Comparison of ENCODE assay signal across 18 cellular contexts in genomic region chr11:131392528-131393255, GRCh38. TPM values are rescaled to one million over a fixed set of nuclear protein-coding genes. Genes with fewer than 3 reads are reported as not detected.
DNase-seq lines count a peak whose midpoint lies in the region; ATAC-seq, FAIRE-seq and TF ChIP-seq lines count a peak whose summit lies in the region.
"Had no signal": no experiment of that assay in that cellular context is flagged by ENCODE, and none has a peak within 500 bp of the region (broad histone marks: within the 10 kb centered on the region; RNA-seq: fewer than 3 reads in every experiment).

No MANE protein-coding gene starts in this region.

- H4K20me1 ChIP-seq in GM23338 (replicated peaks; ENCODE audit: insufficient read depth) (0 out of 2 replicates have a peak, but pooled peaks cover 3% of the 10 kb centered on the region), K562 (replicated peaks; ENCODE audit: control insufficient read depth, insufficient read depth, low read length) (no peaks in the 10 kb centered on the region)

- no TSS peak for BruUV-seq in K562 (replicated peaks; lab: Mats Ljungman, UMichigan)

- H3K79me2 ChIP-seq in GM23338 (replicated peaks; ENCODE audit: insufficient read depth) (no peaks in the 10 kb centered on the region), K562 (ENCODE audit: control insufficient read depth, insufficient read depth, low read length) (no peaks in the 10 kb centered on the region)
- H3K79me2 ChIP-seq: parathyroid adenoma had no signal

- H3K9me2 ChIP-seq in GM23338 (ENCODE audit: insufficient read depth) = no peaks in the 10 kb centered on the region

- H3K4me1 ChIP-seq in GM23338 (ENCODE audit: insufficient read depth) (peaks cover 10% of the 10 kb centered on the region; the same call in 1 of the 2 replicates), K562 (replicated peaks in 1 of 2; ENCODE audit: control insufficient read depth in 2 of 2, insufficient read depth in 2 of 2, low read length in 2 of 2) (no peaks in the 10 kb centered on the region)
- H3K4me1 ChIP-seq: adrenal gland, parathyroid adenoma, stomach had no signal

- no peaks in the 10 kb centered on the region for H3K9me3 ChIP-seq in K562 (replicated peaks; ENCODE audit: control insufficient read depth, insufficient read depth, low read depth, low read length)
- H3K9me3 ChIP-seq: adrenal gland, stomach had no signal

- no peak overlapping the region for H3K9ac ChIP-seq in K562 (ENCODE audit: insufficient read depth in 1 of 2, low read depth in 2 of 2, low read length in 2 of 2)
- H3K9ac ChIP-seq: parathyroid adenoma had no signal

- H3K27me3 ChIP-seq in GM23338 (ENCODE audit: insufficient read depth) = no peaks in the 10 kb centered on the region
- H3K27me3 ChIP-seq in K562 (ENCODE audit: control insufficient read depth in 2 of 2, insufficient read depth in 2 of 2, low read length in 2 of 2) = no peaks in the 10 kb centered on the region
- H3K27me3 ChIP-seq: adrenal gland had no signal

- H3K27ac Mint-ChIP-seq in GM23338 = no peak overlapping the region
- H3K27ac Mint-ChIP-seq: activated CD8-positive, alpha-beta memory T cell treated with anti-CD3 and anti-CD28 coated beads, Interleukin-2, amount 10 ng/mL, durations not matched to agents 7 days and 5 days; memory B cell had no signal

- TF ChIP-seq RAD21 in K562 (CRISPR knock-in tag; conservative IDR thresholded peaks at IDR 0.05 in 1 of 2, IDR thresholded peaks at IDR 0.05 in 1 of 2) = no peak

- H3K27me3 Mint-ChIP-seq in GM23338 (ENCODE audit: insufficient read depth, low read depth, poor library complexity) = peaks cover 11% of the 10 kb centered on the region
- H3K27me3 Mint-ChIP-seq: activated CD8-positive, alpha-beta memory T cell treated with anti-CD3 and anti-CD28 coated beads, Interleukin-2, amount 10 ng/mL, durations not matched to agents 7 days and 5 days; memory B cell had no signal

- no peaks in the 10 kb centered on the region for H3F3A ChIP-seq in GM23338 (replicated peaks; ENCODE audit: low read depth)

- no peak overlapping the region for H3K4me3 Mint-ChIP-seq in GM23338
- H3K4me3 Mint-ChIP-seq: activated CD8-positive, alpha-beta memory T cell treated with anti-CD3 and anti-CD28 coated beads, Interleukin-2, amount 10 ng/mL, durations not matched to agents 7 days and 5 days; memory B cell had no signal

- intact Hi-C loops in K562 (cut with micrococcal nuclease) = no loop called here

- H3K9me1 ChIP-seq in K562 (ENCODE audit: control insufficient read depth, insufficient read depth, low read length) = no peaks in the 10 kb centered on the region

- H3K4me3 ChIP-seq in GM23338 = no peak overlapping the region
- H3K4me3 ChIP-seq in K562 = no peak overlapping the region
- H3K4me3 ChIP-seq: adrenal gland, stomach had no signal

- no peak overlapping the region for H3K27ac ChIP-seq in GM23338 (ENCODE audit: low read depth)
- no peak overlapping the region for H3K27ac ChIP-seq in K562 (ENCODE audit: extremely low read depth, low read depth, low read length)
- H3K27ac ChIP-seq: adrenal gland, parathyroid adenoma, stomach had no signal

- TF ChIP-seq EP300 in K562 (IDR thresholded peaks at IDR 0.05; ENCODE audit: low read length) = no peak

- 1% methylated on average over 8 of the region's 8 CpGs for whole genome bisulfite sequencing in K562 (ENCODE audit: insufficient coverage, low coverage, missing lambda C conversion rate)

- 0 out of 3 replicates have a peak, but pooled peaks cover 3% of the 10 kb centered on the region for H3K36me3 Mint-ChIP-seq in GM23338 (ENCODE audit: low read depth)
- H3K36me3 Mint-ChIP-seq: activated CD8-positive, alpha-beta memory T cell treated with anti-CD3 and anti-CD28 coated beads, Interleukin-2, amount 10 ng/mL, durations not matched to agents 7 days and 5 days; memory B cell had no signal

- POLR2A ChIA-PET in K562 (lab: Yijun Ruan, JAX) = no interaction called here

- H3K4me2 ChIP-seq in GM23338 (no peak overlapping the region), K562 (ENCODE audit: insufficient read depth, low read length) (no peak overlapping the region)

- peak; percentile 78 for DNase-seq in GM23338 (ENCODE audit: low spot score)
- DNase-seq in NCI-H524 (lab: John Stamatoyannopoulos, UW) = peak; percentile 72 to 77
- peak in 1 of 4 experiments; percentile 2 for DNase-seq in K562 (ENCODE audit: extremely low read depth in 1 of 4, low spot score in 3 of 4)
- DNase-seq in myocyte (ENCODE audit: low read depth) = peak; percentile 28
- no peak for DNase-seq in omental fat pad (ENCODE audit: low spot score)
- DNase-seq in SHP77 treated with DMSO at 0.1 percent for 48 hours (lab: John Stamatoyannopoulos, UW) = no peak
- DNase-seq: activated CD8-positive, alpha-beta memory T cell treated with anti-CD3 and anti-CD28 coated beads, Interleukin-2, amount 10 ng/mL, durations not matched to agents 7 days and 5 days; adrenal gland; Calu3; glutamatergic neuron; NCI-H1105; stimulated activated CD4-positive, alpha-beta T cell treated with anti-CD3 and anti-CD28 coated beads, Interleukin-4, amount 100 ng/mL, for 24 hours; stomach; T1000 had no signal

- CTCF ChIA-PET in K562 (lab: Yijun Ruan, JAX; ENCODE audit: low intra/inter-chr PET ratio) = no interaction called here

- H2AFZ ChIP-seq in GM23338 = no peak overlapping the region
- no peak overlapping the region for H2AFZ ChIP-seq in K562 (ENCODE audit: low read depth, low read length)
- H2AFZ ChIP-seq: parathyroid adenoma had no signal

- TF ChIP-seq CTCF in GM23338 (conservative IDR thresholded peaks at IDR 0.05; ENCODE audit: low read depth in 2 of 2) (peak; percentile 39 to 71), K562 (IDR thresholded peaks at IDR 0.05 in 2 of 3, conservative IDR thresholded peaks at IDR 0.05 in 1 of 3; ENCODE audit: insufficient read depth in 2 of 3, low read depth in 1 of 3, low read length in 3 of 3) (no peak), omental fat pad (IDR thresholded peaks at IDR 0.05) (no peak)

- in situ Hi-C loops in K562 (cut with MboI) = no loop called here

- FAIRE-seq in K562 (lab: Jason Lieb, UNC) = no peak

- H3K36me3 ChIP-seq in GM23338 (ENCODE audit: insufficient read depth) (no peaks in the 10 kb centered on the region), K562 (ENCODE audit: control insufficient read depth, insufficient read depth, low read length) (no peaks in the 10 kb centered on the region)
- H3K36me3 ChIP-seq: adrenal gland, stomach had no signal

- TF ChIP-seq POLR2A in K562 (conservative IDR thresholded peaks at IDR 0.05) = no peak

- no peaks in the 10 kb centered on the region for H3K9me3 Mint-ChIP-seq in GM23338

- H3K4me1 Mint-ChIP-seq in GM23338 = peaks cover 21% of the 10 kb centered on the region
- H3K4me1 Mint-ChIP-seq: activated CD8-positive, alpha-beta memory T cell treated with anti-CD3 and anti-CD28 coated beads, Interleukin-2, amount 10 ng/mL, durations not matched to agents 7 days and 5 days; memory B cell had no signal

- ATAC-seq in GM23338 (peak; percentile 97), K562 (peak; percentile 54; the same call in 1 of the 3 replicates), omental fat pad (ENCODE audit: low FRiP score) (no peak), esophagus mucosa (no peak), GM19035 (IDR thresholded peaks at IDR 0.05; ENCODE audit: unreplicated experiment) (no peak)
- ATAC-seq: activated CD8-positive, alpha-beta memory T cell treated with anti-CD3 and anti-CD28 coated beads, Interleukin-2, amount 10 ng/mL, durations not matched to agents 7 days and 5 days had no signal

TF ChIP-seq in GM23338, 12 proteins besides CTCF, POLR2A, EP300 and RAD21 (continues in another document):
- TF ChIP-seq ETS1 (IDR thresholded peaks at IDR 0.05) = no peak

TF ChIP-seq in K562, 482 proteins besides CTCF, POLR2A, EP300 and RAD21 (continues in another document):
- TF ChIP-seq ZNF717 (CRISPR knock-in tag; IDR thresholded peaks at IDR 0.05) = no peak
- TF ChIP-seq PTTG1 (tag; IDR thresholded peaks at IDR 0.05; ENCODE audit: low read depth) = no peak
- TF ChIP-seq PPARD (CRISPR knock-in tag; IDR thresholded peaks at IDR 0.05) = no peak

RNA-seq across cellular contexts. Expression of gene NTM, which starts 22.3 kb away (rescaled TPM):
- total RNA-seq in GM23338 (2014; rRNA removed; shearing (Covaris generic)) = 5.3 and 14.6 TPM in 2 replicates
- polyA plus RNA-seq in GM23338 (2016; fragmentation: Nextera tagmentation; extraction: Ambion mirVana) (10.6 and 12.3 TPM in 2 replicates), K562 (2011; rRNA removed) (not detected in 2 replicates), K562 (2014; fragmentation: Illumina TruSeq; extraction: Trizol) (not detected in 2 replicates), K562 (2014; fragmentation: Nextera tagmentation; extraction: Ambion mirVana) (not detected), K562 (2014; rRNA removed) (not detected in 2 replicates)
- not detected in 2 replicates for total RNA-seq in K562 (2011; cell fraction: chromatin; rRNA removed; ENCODE audit: low replicate concordance)
- not detected in 2 replicates for total RNA-seq in K562 (2011; cell fraction: nucleolus; rRNA removed)
- not detected in 2 replicates for total RNA-seq in K562 (2011; cell fraction: nucleoplasm; rRNA removed)
- total RNA-seq in K562 (2014; rRNA removed) (not detected in 2 replicates), K562 (2014; rRNA removed; fragmentation: Illumina TruSeq; extraction: Trizol) (not detected in 2 replicates), K562 (2015; rRNA removed; fragmentation: Illumina TruSeq; extraction: Trizol) (not detected in 2 replicates), K562 (2021) (not detected in 2 replicates), myocyte (41.5 and 49.2 TPM in 2 replicates), omental fat pad (1 to 10 TPM in 3 of 4 donors, under 1 TPM in 1; 0.56 to 5.5 (median 2.4) TPM), esophagus mucosa (0.92 TPM)
- not detected in 2 replicates for polyA plus RNA-seq in K562 (2011; cell fraction: cytosol; rRNA removed)
- not detected in 2 replicates for polyA plus RNA-seq in K562 (2011; cell fraction: nucleus; rRNA removed)
- not detected in 2 replicates for polyA plus RNA-seq in K562 (2012)
- polyA minus RNA-seq in K562 (2011; rRNA and poly(A)+ RNA removed) = not detected in 2 replicates
- polyA minus RNA-seq in K562 (2011; cell fraction: cytosol; rRNA and poly(A)+ RNA removed) = not detected in 2 replicates
- polyA minus RNA-seq in K562 (2011; cell fraction: nucleus; rRNA and poly(A)+ RNA removed) = not detected in 2 replicates
- 425 TPM for polyA plus RNA-seq in myocyte (2012)
- total RNA-seq: activated CD8-positive, alpha-beta memory T cell treated with anti-CD3 and anti-CD28 coated beads, Interleukin-2, amount 10 ng/mL, durations not matched to agents 7 days and 5 days; Calu3 had no signal

Comparison
In these comparisons a context has a peak if more than half of its experiments do, and no peak if none do; other contexts are left out.
1. ATAC-seq: peak in GM23338 (single experiment) and K562 (single experiment); none in omental fat pad (single experiment), esophagus mucosa (single experiment) and GM19035 (single experiment).
2. DNase-seq: peak in GM23338 (single experiment), NCI-H524 (2 of 2) and myocyte (single experiment); none in omental fat pad (single experiment) and SHP77 treated with DMSO at 0.1 percent for 48 hours (single experiment).
3. CTCF ChIP-seq: peak in GM23338 (2 of 2); none in K562 (0 of 3) and omental fat pad (0 of 3).